In the genomic region with DNA sequence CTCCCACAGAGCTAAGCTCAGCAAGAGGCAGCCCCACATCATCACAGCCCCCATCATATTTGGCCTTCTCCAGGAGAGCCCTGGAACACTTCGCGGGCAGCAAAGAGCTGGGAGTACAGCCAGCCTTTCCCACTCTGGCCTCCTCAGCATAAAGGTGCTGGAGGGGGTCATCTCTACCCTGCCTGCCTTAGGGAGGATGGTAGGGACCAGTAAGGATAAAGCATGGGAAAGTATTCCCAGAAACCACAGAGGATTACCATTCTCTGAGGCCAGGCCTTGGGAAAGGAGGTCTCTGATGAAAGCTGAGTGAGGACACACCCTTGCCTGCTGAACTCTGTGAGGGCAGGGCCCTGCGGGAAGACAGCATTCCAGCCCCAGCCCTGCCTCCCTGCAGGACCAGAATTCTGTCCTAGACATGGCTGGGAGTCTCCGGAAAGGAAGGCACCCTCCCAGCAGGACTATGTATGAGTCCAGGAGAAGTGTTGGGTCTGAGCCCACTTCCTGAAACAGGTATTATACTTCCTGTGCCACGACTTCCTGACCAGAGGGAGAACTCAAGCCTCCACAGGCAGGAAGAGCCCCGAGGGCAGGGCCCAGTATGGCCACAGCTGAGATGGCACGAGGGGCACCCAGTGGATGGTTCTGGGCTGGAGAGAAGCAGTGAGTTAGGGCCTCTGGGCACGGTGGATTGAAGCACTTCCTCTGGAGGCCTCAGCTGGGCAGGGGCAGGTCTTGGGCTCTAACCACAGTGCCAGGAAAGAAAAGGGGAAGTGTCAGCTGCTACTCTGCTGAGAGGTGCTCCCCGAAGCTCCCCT, we compare ENCODE assay signal across 8 cellular contexts. TPM values are rescaled to one million over a fixed set of nuclear protein-coding genes. Genes with fewer than 3 reads are reported as not detected.
DNase-seq lines count a peak whose midpoint lies in the region; ATAC-seq and TF ChIP-seq lines count a peak whose summit lies in the region.

No MANE protein-coding gene starts in this region.

- POLR2A ChIA-PET in CD4-positive, alpha-beta T cell (lab: Charles Lee), result interaction anchor here (1.3 to 11.8 kb wide), 4 partner anchors 10 to 84 kb away, joined by 4 to 290 read pairs (median 142); a partner anchor contains a TSS
- POLR2A ChIA-PET in naive thymus-derived CD4-positive, alpha-beta T cell (lab: Charles Lee), result interaction anchor here (0.6 to 48.9 kb wide), 8 partner anchors 1 to 194 kb away, joined by 3 to 1265 read pairs (median 4); a partner anchor contains a TSS

- H3K4me1 Mint-ChIP-seq in CD4-positive, alpha-beta T cell (ENCODE audit: low read depth), result peaks cover 91% of the 10 kb centered on the region
- H3K4me1 Mint-ChIP-seq in naive thymus-derived CD4-positive, alpha-beta T cell, result peaks cover 74 to 98% (median 90%) of the 10 kb centered on the region in 7 donors

- H3K9me3 Mint-ChIP-seq in CD4-positive, alpha-beta T cell, result no peaks in the 10 kb centered on the region
- no peaks in the 10 kb centered on the region for H3K9me3 Mint-ChIP-seq in naive thymus-derived CD4-positive, alpha-beta T cell

- H3K4me3 Mint-ChIP-seq in CD4-positive, alpha-beta T cell, result peak overlapping the region; percentile 62
- peak overlapping the region; percentile 53 to 97 (median 76) for H3K4me3 Mint-ChIP-seq in naive thymus-derived CD4-positive, alpha-beta T cell

- peaks cover 62 to 96% of the 10 kb centered on the region in 2 donors for H3K4me1 ChIP-seq in naive thymus-derived CD4-positive, alpha-beta T cell (ENCODE audit: control insufficient read depth in 2 of 2, insufficient read depth in 2 of 2, low read length in 2 of 2)

- peak overlapping the region; percentile 83 for H3K27ac Mint-ChIP-seq in CD4-positive, alpha-beta T cell
- H3K27ac Mint-ChIP-seq in naive thymus-derived CD4-positive, alpha-beta T cell, result peak overlapping the region; percentile 87 to 99 (median 97)

- H3K36me3 ChIP-seq in naive thymus-derived CD4-positive, alpha-beta T cell (ENCODE audit: control insufficient read depth in 2 of 3, insufficient read depth in 3 of 3, low read length in 3 of 3), result peaks cover 0 to 38% (median 7%) of the 10 kb centered on the region in 3 experiments

- no peaks in the 10 kb centered on the region for H3K9me3 ChIP-seq in CD4-positive, alpha-beta T cell (ENCODE audit: control insufficient read depth, low read length)
- H3K9me3 ChIP-seq in naive thymus-derived CD4-positive, alpha-beta T cell (ENCODE audit: control insufficient read depth in 2 of 3, low read length in 3 of 3), result no peaks in the 10 kb centered on the region

- H3K27me3 Mint-ChIP-seq in CD4-positive, alpha-beta T cell, result no peaks in the 10 kb centered on the region
- H3K27me3 Mint-ChIP-seq in naive thymus-derived CD4-positive, alpha-beta T cell, result no peaks in the 10 kb centered on the region

- H3K4me3 ChIP-seq in naive thymus-derived CD4-positive, alpha-beta T cell (ENCODE audit: low read length), result peak overlapping the region; percentile 23

- no peak for DNase-seq in CD4-positive, alpha-beta T cell
- DNase-seq in NOMO-1 (lab: John Stamatoyannopoulos, UW; ENCODE audit: unreplicated experiment in 2 of 2), result peak; percentile 89 to 92
- DNase-seq in naive thymus-derived CD4-positive, alpha-beta T cell, result no peak
- DNase-seq in NCI-H774 (lab: John Stamatoyannopoulos, UW), result no peak
- DNase-seq in NCI-H1694 treated with DMSO at 0.1 percent for 48 hours (lab: John Stamatoyannopoulos, UW), result no peak

- no peaks in the 10 kb centered on the region for H3K27me3 ChIP-seq in CD4-positive, alpha-beta T cell (ENCODE audit: control insufficient read depth, insufficient read depth, low read length)
- H3K27me3 ChIP-seq in naive thymus-derived CD4-positive, alpha-beta T cell (ENCODE audit: control insufficient read depth in 2 of 2, insufficient read depth in 2 of 2, low read length in 2 of 2), result no peaks in the 10 kb centered on the region

- intact Hi-C loops in CD4-positive, alpha-beta T cell (cut with DNase I, micrococcal nuclease), result no loop called here
- intact Hi-C loops in naive thymus-derived CD4-positive, alpha-beta T cell (cut with micrococcal nuclease), result no loop called here

- peak overlapping the region; percentile 58 for H3K27ac ChIP-seq in CD4-positive, alpha-beta T cell (ENCODE audit: low read depth, low read length)
- H3K27ac ChIP-seq in cingulate gyrus (ENCODE audit: low read depth, low read length), result peak overlapping the region; percentile 42
- H3K27ac ChIP-seq in naive thymus-derived CD4-positive, alpha-beta T cell (ENCODE audit: low read depth, low read length), result peak overlapping the region; percentile 75

- CTCF ChIA-PET in CD4-positive, alpha-beta T cell (lab: Charles Lee), result interaction anchor here (1.5 to 7.9 kb wide), 2 partner anchors 12 to 30 kb away, joined by 4 to 59 read pairs; a partner anchor contains a TSS
- CTCF ChIA-PET in naive thymus-derived CD4-positive, alpha-beta T cell (lab: Charles Lee), result interaction anchor here (1.2 to 7.4 kb wide), 3 partner anchors 13 to 47 kb away, joined by 3 to 48 read pairs (median 4); a partner anchor contains a TSS

- peaks cover 68% of the 10 kb centered on the region for H3K36me3 Mint-ChIP-seq in CD4-positive, alpha-beta T cell (ENCODE audit: low read depth)
- peaks cover 7 to 44% (median 32%) of the 10 kb centered on the region in 5 donors for H3K36me3 Mint-ChIP-seq in naive thymus-derived CD4-positive, alpha-beta T cell

- TF ChIP-seq CTCF in CD4-positive, alpha-beta T cell (IDR thresholded peaks at IDR 0.05), result no peak

- ATAC-seq in CD4-positive, alpha-beta T cell (ENCODE audit: poor library complexity), result no peak
- ATAC-seq in naive thymus-derived CD4-positive, alpha-beta T cell, result peak; percentile 36
- ATAC-seq in GM19351 (IDR thresholded peaks at IDR 0.05; ENCODE audit: unreplicated experiment) (no peak), GM18870 (IDR thresholded peaks at IDR 0.05; ENCODE audit: unreplicated experiment) (no peak)

RNA-seq across cellular contexts. Expression of a gene that starts 12.9 kb away (rescaled TPM):
- 1 to 10 TPM; 7.9 to 8.8 TPM for total RNA-seq in CD4-positive, alpha-beta T cell
- total RNA-seq in naive thymus-derived CD4-positive, alpha-beta T cell, result 10 to 100 TPM; 12.4 to 21.3 (median 17.9) TPM
- polyA plus RNA-seq in naive thymus-derived CD4-positive, alpha-beta T cell, result 10 to 100 TPM; 19.0 to 43.0 TPM

RNA-seq across cellular contexts. Expression of a gene that starts 24.5 kb away (rescaled TPM):
- total RNA-seq in CD4-positive, alpha-beta T cell, result 10 to 100 TPM; 38.9 to 41.8 TPM
- 10 to 100 TPM; 47.2 to 73.8 (median 70.9) TPM for total RNA-seq in naive thymus-derived CD4-positive, alpha-beta T cell
- polyA plus RNA-seq in naive thymus-derived CD4-positive, alpha-beta T cell, result 10 to 100 TPM; 62.6 to 84.7 TPM

RNA-seq across cellular contexts. Expression of a gene that starts 35.6 kb away (rescaled TPM):
- 10 to 100 TPM; 13.9 to 16.7 TPM for total RNA-seq in CD4-positive, alpha-beta T cell
- total RNA-seq in naive thymus-derived CD4-positive, alpha-beta T cell, result 100 to 1,000 TPM in 1 of 5 experiments, 10 to 100 TPM in 2, 1 to 10 TPM in 1, under 1 TPM in 1; 0.49 to 158 (median 46.0) TPM
- polyA plus RNA-seq in naive thymus-derived CD4-positive, alpha-beta T cell, result 1 to 10 TPM; 2.0 to 6.3 TPM

RNA-seq across cellular contexts. Expression of a gene that starts 54.5 kb away (rescaled TPM):
- 100 to 1,000 TPM; 335 to 388 TPM for total RNA-seq in CD4-positive, alpha-beta T cell
- 100 to 1,000 TPM; 267 to 341 (median 284) TPM for total RNA-seq in naive thymus-derived CD4-positive, alpha-beta T cell
- 100 to 1,000 TPM in 1 of 2 donors, 10 to 100 TPM in 1; 83.2 to 115 TPM for polyA plus RNA-seq in naive thymus-derived CD4-positive, alpha-beta T cell

RNA-seq across cellular contexts. Expression of a gene that starts 54.6 kb away (rescaled TPM):
- 10 to 100 TPM in 1 of 2 experiments, 1 to 10 TPM in 1; 8.3 to 10.1 TPM for total RNA-seq in CD4-positive, alpha-beta T cell
- 1 to 10 TPM; 1.8 to 6.9 (median 3.2) TPM for total RNA-seq in naive thymus-derived CD4-positive, alpha-beta T cell
- 1 to 10 TPM; 1.4 to 2.1 TPM for polyA plus RNA-seq in naive thymus-derived CD4-positive, alpha-beta T cell

Comparison
In these comparisons a context has a peak if more than half of its experiments do, and no peak if none do; other contexts are left out.
1. DNase-seq: peak in NOMO-1 (2 of 2); none in CD4-positive, alpha-beta T cell (0 of 10), naive thymus-derived CD4-positive, alpha-beta T cell (0 of 9), NCI-H774 (single experiment) and NCI-H1694 treated with DMSO at 0.1 percent for 48 hours (single experiment).
2. Peak in every context shown above with its lines, with median percentiles within 50 percentile points of each other: H3K27ac ChIP-seq.